Comparison of ENCODE assay signal across 8 cellular contexts in the genomic region with DNA sequence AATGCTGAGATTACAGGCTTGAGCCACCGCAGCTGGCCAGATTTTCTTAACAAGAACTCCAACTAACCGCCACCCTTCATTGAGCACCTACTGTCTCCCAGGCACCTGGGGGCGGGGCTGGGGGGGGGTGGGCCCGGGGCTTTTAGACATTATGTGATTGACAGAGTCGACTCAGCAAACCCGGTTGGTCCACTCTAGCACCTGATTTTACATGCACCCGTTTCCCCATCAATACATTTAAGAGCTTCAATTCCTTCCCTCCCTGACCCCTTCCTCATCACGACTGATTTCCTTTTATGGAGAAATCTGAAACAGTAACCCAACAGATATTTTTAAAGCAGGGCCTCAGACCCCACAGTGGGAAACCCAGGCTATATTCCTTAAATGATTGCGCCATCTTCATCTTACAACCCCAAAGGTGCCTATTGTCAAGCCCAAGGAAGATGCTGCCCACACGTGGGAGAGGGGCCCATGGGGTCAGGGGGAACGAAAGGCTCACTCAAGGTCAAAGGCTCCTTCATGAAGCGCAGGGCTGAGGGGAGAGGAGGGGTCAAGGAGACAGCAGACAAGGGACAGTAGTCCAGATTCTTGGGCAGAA. TPM values are rescaled to one million over a fixed set of nuclear protein-coding genes. Genes with fewer than 3 reads are reported as not detected.
DNase-seq lines count a peak whose midpoint lies in the region; ATAC-seq and TF ChIP-seq lines count a peak whose summit lies in the region.

No MANE protein-coding gene starts in this region.

- H3K4me1 Mint-ChIP-seq in activated T-cell treated with anti-CD3 and anti-CD28 coated beads, Interleukin-2, amount 50 U/mL, for 72 hours (ENCODE audit: low read depth) = peaks cover 7% of the 10 kb centered on the region
- H3K4me1 Mint-ChIP-seq in activated naive CD8-positive, alpha-beta T cell treated with anti-CD3 and anti-CD28 coated beads for 36 hours = peaks cover 7% of the 10 kb centered on the region

- H3K27me3 Mint-ChIP-seq in activated T-cell treated with anti-CD3 and anti-CD28 coated beads, Interleukin-2, amount 50 U/mL, for 72 hours (ENCODE audit: low read depth) = peaks cover 35% of the 10 kb centered on the region
- peaks cover 46% of the 10 kb centered on the region for H3K27me3 Mint-ChIP-seq in activated naive CD8-positive, alpha-beta T cell treated with anti-CD3 and anti-CD28 coated beads for 36 hours

- peak overlapping the region; percentile 63 to 73 for H3K4me3 Mint-ChIP-seq in activated T-cell treated with anti-CD3 and anti-CD28 coated beads, Interleukin-2, amount 50 U/mL, for 72 hours
- H3K4me3 Mint-ChIP-seq in activated naive CD8-positive, alpha-beta T cell treated with anti-CD3 and anti-CD28 coated beads for 36 hours = peak overlapping the region; percentile 1

- H3K4me1 ChIP-seq in lower lobe of right lung = peaks cover 20% of the 10 kb centered on the region
- peaks cover 0 to 43% (median 23%) of the 10 kb centered on the region in 4 donors for H3K4me1 ChIP-seq in tibial artery

- H3K27me3 ChIP-seq in lower lobe of right lung (ENCODE audit: low read depth) = no peaks in the 10 kb centered on the region
- H3K27me3 ChIP-seq in tibial artery = no peaks in the 10 kb centered on the region

- no peaks in the 10 kb centered on the region for H3K36me3 Mint-ChIP-seq in activated T-cell treated with anti-CD3 and anti-CD28 coated beads, Interleukin-2, amount 50 U/mL, for 72 hours (ENCODE audit: insufficient read depth in 2 of 2)
- no peaks in the 10 kb centered on the region for H3K36me3 Mint-ChIP-seq in activated naive CD8-positive, alpha-beta T cell treated with anti-CD3 and anti-CD28 coated beads for 36 hours

- DNase-seq in activated T-cell treated with anti-CD3 and anti-CD28 coated beads, Interleukin-2, amount 50 U/mL, for 72 hours = no peak
- no peak for DNase-seq in activated T-cell treated with anti-CD3 and anti-CD28 coated beads, Interleukin-2, amount 50 U/mL, for 48 hours
- no peak for DNase-seq in activated naive CD8-positive, alpha-beta T cell treated with anti-CD3 and anti-CD28 coated beads for 36 hours
- DNase-seq in lower lobe of right lung = no peak
- DNase-seq in tibial artery = no peak
- DNase-seq in HuH-7.5 (ENCODE audit: low spot score) = no peak
- no peak for DNase-seq in mesenteric fat pad (ENCODE audit: low spot score)
- no peak for DNase-seq in amygdala (lab: John Stamatoyannopoulos, UW)

- H3K4me3 ChIP-seq in lower lobe of right lung (peak overlapping the region; percentile 90), tibial artery (peak overlapping the region; percentile 99 to 100)

- no peaks in the 10 kb centered on the region for H3K36me3 ChIP-seq in lower lobe of right lung
- peaks cover 0 to 7% (median 3%) of the 10 kb centered on the region in 3 donors for H3K36me3 ChIP-seq in tibial artery

- intact Hi-C loops in lower lobe of right lung (cut with DNase I) (no loop called here), tibial artery (cut with DNase I; ENCODE audit: low total_unique reads) (loop anchor here (5.0 kb wide), 2 partner anchors 50 to 135 kb away; no protein-coding TSS in a partner anchor)

- H3K9me3 Mint-ChIP-seq in activated T-cell treated with anti-CD3 and anti-CD28 coated beads, Interleukin-2, amount 50 U/mL, for 72 hours = no peaks in the 10 kb centered on the region
- no peaks in the 10 kb centered on the region for H3K9me3 Mint-ChIP-seq in activated naive CD8-positive, alpha-beta T cell treated with anti-CD3 and anti-CD28 coated beads for 36 hours

- TF ChIP-seq CTCF in lower lobe of right lung (IDR thresholded peaks at IDR 0.05) (no peak), tibial artery (IDR thresholded peaks at IDR 0.05) (no peak)

- H3K27ac Mint-ChIP-seq in activated T-cell treated with anti-CD3 and anti-CD28 coated beads, Interleukin-2, amount 50 U/mL, for 72 hours = no peak overlapping the region
- no peak overlapping the region for H3K27ac Mint-ChIP-seq in activated naive CD8-positive, alpha-beta T cell treated with anti-CD3 and anti-CD28 coated beads for 36 hours

- ATAC-seq in activated T-cell treated with anti-CD3 and anti-CD28 coated beads, Interleukin-2, amount 50 U/mL, for 72 hours (replicated peaks in 1 of 2) = no peak
- ATAC-seq in lower lobe of right lung = no peak

- H3K9me3 ChIP-seq in lower lobe of right lung = no peaks in the 10 kb centered on the region
- no peaks in the 10 kb centered on the region for H3K9me3 ChIP-seq in tibial artery

- H3K27ac ChIP-seq in lower lobe of right lung = peak overlapping the region; percentile 83
- H3K27ac ChIP-seq in tibial artery = peak overlapping the region; percentile 96 to 99

RNA-seq across cellular contexts. Expression of a gene that starts 1.8 kb away (rescaled TPM):
- 1 to 10 TPM; 8.7 TPM for total RNA-seq in activated T-cell treated with anti-CD3 and anti-CD28 coated beads, Interleukin-2, amount 50 U/mL, for 72 hours
- total RNA-seq in activated naive CD8-positive, alpha-beta T cell treated with anti-CD3 and anti-CD28 coated beads for 36 hours = 1 to 10 TPM; 1.2 to 1.4 TPM
- total RNA-seq in lower lobe of right lung = 37.3 TPM
- 75.5 TPM for total RNA-seq in mesenteric fat pad

RNA-seq across cellular contexts. Expression of a gene that starts 56.3 kb away (rescaled TPM):
- total RNA-seq in activated T-cell treated with anti-CD3 and anti-CD28 coated beads, Interleukin-2, amount 50 U/mL, for 72 hours = 10 to 100 TPM; 32.8 to 42.7 TPM
- total RNA-seq in activated naive CD8-positive, alpha-beta T cell treated with anti-CD3 and anti-CD28 coated beads for 36 hours = 10 to 100 TPM; 26.3 to 30.8 TPM
- 42.4 TPM for total RNA-seq in lower lobe of right lung
- 18.4 TPM for total RNA-seq in mesenteric fat pad
